2 cellular contexts compared by ENCODE assay signal in the genomic region with DNA sequence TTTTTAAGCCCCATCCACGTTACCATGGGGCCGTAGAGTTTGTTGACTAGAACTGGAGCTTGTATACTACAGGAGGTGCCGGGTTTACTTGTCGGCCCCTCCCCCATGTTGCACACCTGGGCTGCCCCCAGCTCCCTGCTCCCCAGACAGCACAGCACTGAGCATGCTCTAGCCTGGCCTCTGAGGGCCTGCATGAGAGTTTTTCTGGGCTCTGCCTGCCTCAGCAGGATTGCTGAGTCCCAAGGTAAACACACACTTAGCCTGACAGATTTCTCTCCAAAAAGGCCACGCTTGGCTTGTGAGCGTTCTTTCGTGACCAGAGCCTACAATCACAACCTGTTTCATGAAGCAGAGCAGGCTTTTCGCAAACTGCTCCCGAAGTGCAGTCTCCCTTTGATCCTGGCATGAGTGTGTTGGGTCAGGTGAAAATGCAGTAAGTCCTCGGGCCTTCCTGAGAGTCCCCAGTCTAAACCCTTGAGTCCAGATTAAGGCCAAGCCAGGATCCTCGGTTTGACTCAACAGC.
A peak's percentile ranks its signal among the peaks of the same experiment; 100 is the strongest.
TF ChIP-seq lines count a peak whose summit lies in the region.

No MANE protein-coding gene starts in this region.

TF ChIP-seq in GM12891, 5 proteins besides CTCF, POLR2A, EP300 and RAD21:
- no peak for TF ChIP-seq PAX5 (IDR thresholded peaks at IDR 0.05; ENCODE audit: insufficient read depth, low read length, severe bottlenecking)
- no peak for TF ChIP-seq TAF1 (IDR thresholded peaks at IDR 0.05; ENCODE audit: low read depth, low read length)
- no peak for TF ChIP-seq SPI1 (IDR thresholded peaks at IDR 0.05; ENCODE audit: low read depth, low read length)

TF ChIP-seq in GM12878, 131 proteins besides CTCF, POLR2A, EP300 and RAD21:
- TF ChIP-seq, protein P1, sequence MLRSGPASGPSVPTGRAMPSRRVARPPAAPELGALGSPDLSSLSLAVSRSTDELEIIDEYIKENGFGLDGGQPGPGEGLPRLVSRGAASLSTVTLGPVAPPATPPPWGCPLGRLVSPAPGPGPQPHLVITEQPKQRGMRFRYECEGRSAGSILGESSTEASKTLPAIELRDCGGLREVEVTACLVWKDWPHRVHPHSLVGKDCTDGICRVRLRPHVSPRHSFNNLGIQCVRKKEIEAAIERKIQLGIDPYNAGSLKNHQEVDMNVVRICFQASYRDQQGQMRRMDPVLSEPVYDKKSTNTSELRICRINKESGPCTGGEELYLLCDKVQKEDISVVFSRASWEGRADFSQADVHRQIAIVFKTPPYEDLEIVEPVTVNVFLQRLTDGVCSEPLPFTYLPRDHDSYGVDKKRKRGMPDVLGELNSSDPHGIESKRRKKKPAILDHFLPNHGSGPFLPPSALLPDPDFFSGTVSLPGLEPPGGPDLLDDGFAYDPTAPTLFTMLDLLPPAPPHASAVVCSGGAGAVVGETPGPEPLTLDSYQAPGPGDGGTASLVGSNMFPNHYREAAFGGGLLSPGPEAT (IDR thresholded peaks at IDR 0.05; ENCODE audit: low read depth), result no peak
- TF ChIP-seq SUPT20H (IDR thresholded peaks at IDR 0.05; ENCODE audit: borderline replicate concordance, control insufficient read depth, low read depth, low read length) (no peak), HDGF (IDR thresholded peaks at IDR 0.05) (no peak), NR2C2 (IDR thresholded peaks at IDR 0.05; ENCODE audit: borderline replicate concordance, control insufficient read depth, insufficient read length, low read depth) (no peak), ZNF622 (IDR thresholded peaks at IDR 0.05) (no peak), TCF3 (IDR thresholded peaks at IDR 0.05; ENCODE audit: borderline replicate concordance, insufficient read depth, low read depth, low read length) (no peak), PAX5 (IDR thresholded peaks at IDR 0.05; ENCODE audit: borderline replicate concordance, low read depth, low read length) (0 out of 2 replicates have a peak, but pooled peaks have one; percentile 54), EZH2 (IDR thresholded peaks at IDR 0.05; ENCODE audit: borderline replicate concordance, control insufficient read depth, low read depth, low read length) (no peak), RAD51 (IDR thresholded peaks at IDR 0.05) (no peak), CHD1 (IDR thresholded peaks at IDR 0.05; ENCODE audit: low read depth, low read length) (no peak), ZNF207 (IDR thresholded peaks at IDR 0.05; ENCODE audit: borderline replicate concordance) (no peak)
- TF ChIP-seq, protein P2, sequence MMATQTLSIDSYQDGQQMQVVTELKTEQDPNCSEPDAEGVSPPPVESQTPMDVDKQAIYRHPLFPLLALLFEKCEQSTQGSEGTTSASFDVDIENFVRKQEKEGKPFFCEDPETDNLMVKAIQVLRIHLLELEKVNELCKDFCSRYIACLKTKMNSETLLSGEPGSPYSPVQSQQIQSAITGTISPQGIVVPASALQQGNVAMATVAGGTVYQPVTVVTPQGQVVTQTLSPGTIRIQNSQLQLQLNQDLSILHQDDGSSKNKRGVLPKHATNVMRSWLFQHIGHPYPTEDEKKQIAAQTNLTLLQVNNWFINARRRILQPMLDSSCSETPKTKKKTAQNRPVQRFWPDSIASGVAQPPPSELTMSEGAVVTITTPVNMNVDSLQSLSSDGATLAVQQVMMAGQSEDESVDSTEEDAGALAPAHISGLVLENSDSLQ (IDR thresholded peaks at IDR 0.05), result no peak
- TF ChIP-seq, protein P3, sequence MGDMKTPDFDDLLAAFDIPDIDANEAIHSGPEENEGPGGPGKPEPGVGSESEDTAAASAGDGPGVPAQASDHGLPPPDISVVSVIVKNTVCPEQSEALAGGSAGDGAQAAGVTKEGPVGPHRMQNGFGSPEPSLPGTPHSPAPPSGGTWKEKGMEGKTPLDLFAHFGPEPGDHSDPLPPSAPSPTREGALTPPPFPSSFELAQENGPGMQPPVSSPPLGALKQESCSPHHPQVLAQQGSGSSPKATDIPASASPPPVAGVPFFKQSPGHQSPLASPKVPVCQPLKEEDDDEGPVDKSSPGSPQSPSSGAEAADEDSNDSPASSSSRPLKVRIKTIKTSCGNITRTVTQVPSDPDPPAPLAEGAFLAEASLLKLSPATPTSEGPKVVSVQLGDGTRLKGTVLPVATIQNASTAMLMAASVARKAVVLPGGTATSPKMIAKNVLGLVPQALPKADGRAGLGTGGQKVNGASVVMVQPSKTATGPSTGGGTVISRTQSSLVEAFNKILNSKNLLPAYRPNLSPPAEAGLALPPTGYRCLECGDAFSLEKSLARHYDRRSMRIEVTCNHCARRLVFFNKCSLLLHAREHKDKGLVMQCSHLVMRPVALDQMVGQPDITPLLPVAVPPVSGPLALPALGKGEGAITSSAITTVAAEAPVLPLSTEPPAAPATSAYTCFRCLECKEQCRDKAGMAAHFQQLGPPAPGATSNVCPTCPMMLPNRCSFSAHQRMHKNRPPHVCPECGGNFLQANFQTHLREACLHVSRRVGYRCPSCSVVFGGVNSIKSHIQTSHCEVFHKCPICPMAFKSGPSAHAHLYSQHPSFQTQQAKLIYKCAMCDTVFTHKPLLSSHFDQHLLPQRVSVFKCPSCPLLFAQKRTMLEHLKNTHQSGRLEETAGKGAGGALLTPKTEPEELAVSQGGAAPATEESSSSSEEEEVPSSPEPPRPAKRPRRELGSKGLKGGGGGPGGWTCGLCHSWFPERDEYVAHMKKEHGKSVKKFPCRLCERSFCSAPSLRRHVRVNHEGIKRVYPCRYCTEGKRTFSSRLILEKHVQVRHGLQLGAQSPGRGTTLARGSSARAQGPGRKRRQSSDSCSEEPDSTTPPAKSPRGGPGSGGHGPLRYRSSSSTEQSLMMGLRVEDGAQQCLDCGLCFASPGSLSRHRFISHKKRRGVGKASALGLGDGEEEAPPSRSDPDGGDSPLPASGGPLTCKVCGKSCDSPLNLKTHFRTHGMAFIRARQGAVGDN (IDR thresholded peaks at IDR 0.05), result peak; percentile 68; the same call in 1 of the 2 replicates
